1 cellular context compared by ENCODE assay signal in genomic region chr10:93600861-93601773, GRCh38.
TF ChIP-seq lines count a peak whose summit lies in the region.

TSS of gene RBP4 (minus strand) at chr10:93601235. CDS start at chr10:93601028, 207 bp downstream.

TF ChIP-seq in HepG2, 621 proteins besides CTCF, POLR2A, EP300 and RAD21 (continued from another document and continues in another):
- peak; percentile 35; the same call in 1 of the 2 replicates for TF ChIP-seq ZNF724P (CRISPR knock-in tag; IDR thresholded peaks at IDR 0.05; ENCODE audit: borderline replicate concordance)
- TF ChIP-seq CBX2 (IDR thresholded peaks at IDR 0.05; ENCODE audit: low read depth, low read length), result no peak
- TF ChIP-seq CBX2 (CRISPR knock-in tag; IDR thresholded peaks at IDR 0.05; ENCODE audit: low read depth), result 0 out of 2 replicates have a peak, but pooled peaks have one; percentile 31
- TF ChIP-seq AGO1 (IDR thresholded peaks at IDR 0.05; ENCODE audit: low read depth, low read length, poor library complexity, severe bottlenecking), result peak; percentile 14
- TF ChIP-seq SAFB2 (CRISPR knock-in tag; IDR thresholded peaks at IDR 0.05; ENCODE audit: borderline replicate concordance, low read depth), result no peak
- no peak for TF ChIP-seq RORA (CRISPR knock-in tag; IDR thresholded peaks at IDR 0.05)
- TF ChIP-seq TAF15 (IDR thresholded peaks at IDR 0.05; ENCODE audit: low read depth, low read length, poor library complexity, severe bottlenecking), result no peak
- no peak for TF ChIP-seq ZSCAN29 (CRISPR knock-in tag; conservative IDR thresholded peaks at IDR 0.05)
- TF ChIP-seq ZGPAT (CRISPR knock-in tag; IDR thresholded peaks at IDR 0.05), result peak; percentile 87; the same call in 1 of the 2 replicates
- TF ChIP-seq, protein P1, sequence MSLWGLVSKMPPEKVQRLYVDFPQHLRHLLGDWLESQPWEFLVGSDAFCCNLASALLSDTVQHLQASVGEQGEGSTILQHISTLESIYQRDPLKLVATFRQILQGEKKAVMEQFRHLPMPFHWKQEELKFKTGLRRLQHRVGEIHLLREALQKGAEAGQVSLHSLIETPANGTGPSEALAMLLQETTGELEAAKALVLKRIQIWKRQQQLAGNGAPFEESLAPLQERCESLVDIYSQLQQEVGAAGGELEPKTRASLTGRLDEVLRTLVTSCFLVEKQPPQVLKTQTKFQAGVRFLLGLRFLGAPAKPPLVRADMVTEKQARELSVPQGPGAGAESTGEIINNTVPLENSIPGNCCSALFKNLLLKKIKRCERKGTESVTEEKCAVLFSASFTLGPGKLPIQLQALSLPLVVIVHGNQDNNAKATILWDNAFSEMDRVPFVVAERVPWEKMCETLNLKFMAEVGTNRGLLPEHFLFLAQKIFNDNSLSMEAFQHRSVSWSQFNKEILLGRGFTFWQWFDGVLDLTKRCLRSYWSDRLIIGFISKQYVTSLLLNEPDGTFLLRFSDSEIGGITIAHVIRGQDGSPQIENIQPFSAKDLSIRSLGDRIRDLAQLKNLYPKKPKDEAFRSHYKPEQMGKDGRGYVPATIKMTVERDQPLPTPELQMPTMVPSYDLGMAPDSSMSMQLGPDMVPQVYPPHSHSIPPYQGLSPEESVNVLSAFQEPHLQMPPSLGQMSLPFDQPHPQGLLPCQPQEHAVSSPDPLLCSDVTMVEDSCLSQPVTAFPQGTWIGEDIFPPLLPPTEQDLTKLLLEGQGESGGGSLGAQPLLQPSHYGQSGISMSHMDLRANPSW (CRISPR knock-in tag; IDR thresholded peaks at IDR 0.05; ENCODE audit: borderline replicate concordance), result 0 out of 2 replicates have a peak, but pooled peaks have one; percentile 41
- TF ChIP-seq CEBPG (CRISPR knock-in tag; IDR thresholded peaks at IDR 0.05), result peak; percentile 90
- TF ChIP-seq HOXD1 (CRISPR knock-in tag; IDR thresholded peaks at IDR 0.05), result peak; percentile 78; the same call in 1 of the 2 replicates
- TF ChIP-seq ZNF672 (CRISPR knock-in tag; IDR thresholded peaks at IDR 0.05), result no peak
- TF ChIP-seq, protein P2, sequence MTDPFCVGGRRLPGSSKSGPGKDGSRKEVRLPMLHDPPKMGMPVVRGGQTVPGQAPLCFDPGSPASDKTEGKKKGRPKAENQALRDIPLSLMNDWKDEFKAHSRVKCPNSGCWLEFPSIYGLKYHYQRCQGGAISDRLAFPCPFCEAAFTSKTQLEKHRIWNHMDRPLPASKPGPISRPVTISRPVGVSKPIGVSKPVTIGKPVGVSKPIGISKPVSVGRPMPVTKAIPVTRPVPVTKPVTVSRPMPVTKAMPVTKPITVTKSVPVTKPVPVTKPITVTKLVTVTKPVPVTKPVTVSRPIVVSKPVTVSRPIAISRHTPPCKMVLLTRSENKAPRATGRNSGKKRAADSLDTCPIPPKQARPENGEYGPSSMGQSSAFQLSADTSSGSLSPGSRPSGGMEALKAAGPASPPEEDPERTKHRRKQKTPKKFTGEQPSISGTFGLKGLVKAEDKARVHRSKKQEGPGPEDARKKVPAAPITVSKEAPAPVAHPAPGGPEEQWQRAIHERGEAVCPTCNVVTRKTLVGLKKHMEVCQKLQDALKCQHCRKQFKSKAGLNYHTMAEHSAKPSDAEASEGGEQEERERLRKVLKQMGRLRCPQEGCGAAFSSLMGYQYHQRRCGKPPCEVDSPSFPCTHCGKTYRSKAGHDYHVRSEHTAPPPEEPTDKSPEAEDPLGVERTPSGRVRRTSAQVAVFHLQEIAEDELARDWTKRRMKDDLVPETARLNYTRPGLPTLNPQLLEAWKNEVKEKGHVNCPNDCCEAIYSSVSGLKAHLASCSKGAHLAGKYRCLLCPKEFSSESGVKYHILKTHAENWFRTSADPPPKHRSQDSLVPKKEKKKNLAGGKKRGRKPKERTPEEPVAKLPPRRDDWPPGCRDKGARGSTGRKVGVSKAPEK (CRISPR knock-in tag; IDR thresholded peaks at IDR 0.05; ENCODE audit: borderline replicate concordance), result no peak
- TF ChIP-seq, protein P3, sequence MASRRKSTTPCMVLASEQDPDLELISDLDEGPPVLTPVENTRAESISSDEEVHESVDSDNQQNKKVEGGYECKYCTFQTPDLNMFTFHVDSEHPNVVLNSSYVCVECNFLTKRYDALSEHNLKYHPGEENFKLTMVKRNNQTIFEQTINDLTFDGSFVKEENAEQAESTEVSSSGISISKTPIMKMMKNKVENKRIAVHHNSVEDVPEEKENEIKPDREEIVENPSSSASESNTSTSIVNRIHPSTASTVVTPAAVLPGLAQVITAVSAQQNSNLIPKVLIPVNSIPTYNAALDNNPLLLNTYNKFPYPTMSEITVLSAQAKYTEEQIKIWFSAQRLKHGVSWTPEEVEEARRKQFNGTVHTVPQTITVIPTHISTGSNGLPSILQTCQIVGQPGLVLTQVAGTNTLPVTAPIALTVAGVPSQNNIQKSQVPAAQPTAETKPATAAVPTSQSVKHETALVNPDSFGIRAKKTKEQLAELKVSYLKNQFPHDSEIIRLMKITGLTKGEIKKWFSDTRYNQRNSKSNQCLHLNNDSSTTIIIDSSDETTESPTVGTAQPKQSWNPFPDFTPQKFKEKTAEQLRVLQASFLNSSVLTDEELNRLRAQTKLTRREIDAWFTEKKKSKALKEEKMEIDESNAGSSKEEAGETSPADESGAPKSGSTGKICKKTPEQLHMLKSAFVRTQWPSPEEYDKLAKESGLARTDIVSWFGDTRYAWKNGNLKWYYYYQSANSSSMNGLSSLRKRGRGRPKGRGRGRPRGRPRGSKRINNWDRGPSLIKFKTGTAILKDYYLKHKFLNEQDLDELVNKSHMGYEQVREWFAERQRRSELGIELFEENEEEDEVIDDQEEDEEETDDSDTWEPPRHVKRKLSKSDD (CRISPR knock-in tag; IDR thresholded peaks at IDR 0.05; ENCODE audit: low read depth), result peak; percentile 89; the same call in 1 of the 2 replicates
- TF ChIP-seq CHCHD3 (CRISPR knock-in tag; IDR thresholded peaks at IDR 0.05), result no peak
- TF ChIP-seq ZNF577 (CRISPR knock-in tag; IDR thresholded peaks at IDR 0.05; ENCODE audit: borderline replicate concordance, low read depth), result no peak
- no peak for TF ChIP-seq ZNF432 (CRISPR knock-in tag; IDR thresholded peaks at IDR 0.05; ENCODE audit: borderline replicate concordance)
- 0 out of 2 replicates have a peak, but pooled peaks have one; percentile 14 for TF ChIP-seq GATAD1 (CRISPR knock-in tag; IDR thresholded peaks at IDR 0.05)
- TF ChIP-seq CC2D1A (CRISPR knock-in tag; IDR thresholded peaks at IDR 0.05), result no peak
- TF ChIP-seq, protein P4, sequence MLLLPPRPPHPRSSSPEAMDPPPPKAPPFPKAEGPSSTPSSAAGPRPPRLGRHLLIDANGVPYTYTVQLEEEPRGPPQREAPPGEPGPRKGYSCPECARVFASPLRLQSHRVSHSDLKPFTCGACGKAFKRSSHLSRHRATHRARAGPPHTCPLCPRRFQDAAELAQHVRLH (CRISPR knock-in tag; IDR thresholded peaks at IDR 0.05; ENCODE audit: borderline replicate concordance, low read depth), result no peak
- peak; percentile 65 for TF ChIP-seq EED (CRISPR knock-in tag; IDR thresholded peaks at IDR 0.05)
- TF ChIP-seq ZNF230 (CRISPR knock-in tag; IDR thresholded peaks at IDR 0.05), result no peak
- TF ChIP-seq ZNF619 (CRISPR knock-in tag; IDR thresholded peaks at IDR 0.05), result 0 out of 2 replicates have a peak, but pooled peaks have one; percentile 36
- no peak for TF ChIP-seq ZNF629 (CRISPR knock-in tag; conservative IDR thresholded peaks at IDR 0.05)
- no peak for TF ChIP-seq IKZF4 (CRISPR knock-in tag; IDR thresholded peaks at IDR 0.05; ENCODE audit: borderline replicate concordance, low read depth, not compliant biosample characterization)
- 0 out of 2 replicates have a peak, but pooled peaks have one; percentile 35 for TF ChIP-seq ZNF136 (CRISPR knock-in tag; IDR thresholded peaks at IDR 0.05; ENCODE audit: low read depth)
- TF ChIP-seq RBFOX2 (IDR thresholded peaks at IDR 0.05; ENCODE audit: low read depth, low read length), result peak; percentile 98
- TF ChIP-seq ZNF333 (CRISPR knock-in tag; IDR thresholded peaks at IDR 0.05; ENCODE audit: borderline replicate concordance), result peak; percentile 81; the same call in 1 of the 2 replicates
- TF ChIP-seq PLSCR1 (CRISPR knock-in tag; IDR thresholded peaks at IDR 0.05; ENCODE audit: borderline replicate concordance), result no peak
- peak; percentile 28; the same call in 1 of the 2 replicates for TF ChIP-seq ELF1 (CRISPR knock-in tag; IDR thresholded peaks at IDR 0.05)
- 0 out of 2 replicates have a peak, but pooled peaks have one; percentile 49 for TF ChIP-seq ZNF598 (CRISPR knock-in tag; IDR thresholded peaks at IDR 0.05; ENCODE audit: borderline replicate concordance)
- peak; percentile 71; the same call in 1 of the 2 replicates for TF ChIP-seq ZNF160 (CRISPR knock-in tag; IDR thresholded peaks at IDR 0.05)
- no peak for TF ChIP-seq TOE1 (CRISPR knock-in tag; IDR thresholded peaks at IDR 0.05)
- TF ChIP-seq ZNF740 (CRISPR knock-in tag; IDR thresholded peaks at IDR 0.05), result no peak
- TF ChIP-seq TEAD3 (CRISPR knock-in tag; optimal IDR thresholded peaks at IDR 0.05; ENCODE audit: borderline replicate concordance), result peak; percentile 44
- TF ChIP-seq ZKSCAN5 (CRISPR knock-in tag; IDR thresholded peaks at IDR 0.05), result no peak
- peak; percentile 72 for TF ChIP-seq ARHGAP35 (CRISPR knock-in tag; IDR thresholded peaks at IDR 0.05; ENCODE audit: borderline replicate concordance)
- TF ChIP-seq, protein P5, sequence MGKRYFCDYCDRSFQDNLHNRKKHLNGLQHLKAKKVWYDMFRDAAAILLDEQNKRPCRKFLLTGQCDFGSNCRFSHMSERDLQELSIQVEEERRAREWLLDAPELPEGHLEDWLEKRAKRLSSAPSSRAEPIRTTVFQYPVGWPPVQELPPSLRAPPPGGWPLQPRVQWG (CRISPR knock-in tag; IDR thresholded peaks at IDR 0.05; ENCODE audit: borderline replicate concordance, low read depth), result no peak; the same call in 1 of the 2 replicates
- TF ChIP-seq, protein P6, sequence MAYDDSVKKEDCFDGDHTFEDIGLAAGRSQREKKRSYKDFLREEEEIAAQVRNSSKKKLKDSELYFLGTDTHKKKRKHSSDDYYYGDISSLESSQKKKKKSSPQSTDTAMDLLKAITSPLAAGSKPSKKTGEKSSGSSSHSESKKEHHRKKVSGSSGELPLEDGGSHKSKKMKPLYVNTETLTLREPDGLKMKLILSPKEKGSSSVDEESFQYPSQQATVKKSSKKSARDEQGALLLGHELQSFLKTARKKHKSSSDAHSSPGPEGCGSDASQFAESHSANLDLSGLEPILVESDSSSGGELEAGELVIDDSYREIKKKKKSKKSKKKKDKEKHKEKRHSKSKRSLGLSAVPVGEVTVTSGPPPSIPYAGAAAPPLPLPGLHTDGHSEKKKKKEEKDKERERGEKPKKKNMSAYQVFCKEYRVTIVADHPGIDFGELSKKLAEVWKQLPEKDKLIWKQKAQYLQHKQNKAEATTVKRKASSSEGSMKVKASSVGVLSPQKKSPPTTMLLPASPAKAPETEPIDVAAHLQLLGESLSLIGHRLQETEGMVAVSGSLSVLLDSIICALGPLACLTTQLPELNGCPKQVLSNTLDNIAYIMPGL (CRISPR knock-in tag; IDR thresholded peaks at IDR 0.05; ENCODE audit: borderline replicate concordance in 1 of 2, low read depth in 1 of 2), result peak in 1 of 2 experiments; percentile 81; a peak in 3 of 4 replicates
- TF ChIP-seq AKAP8 (CRISPR knock-in tag; IDR thresholded peaks at IDR 0.05), result peak; percentile 71; the same call in 1 of the 2 replicates
- TF ChIP-seq FOXM1 (CRISPR knock-in tag; IDR thresholded peaks at IDR 0.05), result no peak; the same call in 1 of the 2 replicates
- peak; percentile 96 for TF ChIP-seq MAZ (IDR thresholded peaks at IDR 0.05; ENCODE audit: borderline replicate concordance, low read depth, low read length)
- TF ChIP-seq MAZ (CRISPR knock-in tag; IDR thresholded peaks at IDR 0.05; ENCODE audit: low read depth), result peak; percentile 94
- TF ChIP-seq ATF6 (CRISPR knock-in tag; conservative IDR thresholded peaks at IDR 0.05), result no peak
- TF ChIP-seq, protein P7, sequence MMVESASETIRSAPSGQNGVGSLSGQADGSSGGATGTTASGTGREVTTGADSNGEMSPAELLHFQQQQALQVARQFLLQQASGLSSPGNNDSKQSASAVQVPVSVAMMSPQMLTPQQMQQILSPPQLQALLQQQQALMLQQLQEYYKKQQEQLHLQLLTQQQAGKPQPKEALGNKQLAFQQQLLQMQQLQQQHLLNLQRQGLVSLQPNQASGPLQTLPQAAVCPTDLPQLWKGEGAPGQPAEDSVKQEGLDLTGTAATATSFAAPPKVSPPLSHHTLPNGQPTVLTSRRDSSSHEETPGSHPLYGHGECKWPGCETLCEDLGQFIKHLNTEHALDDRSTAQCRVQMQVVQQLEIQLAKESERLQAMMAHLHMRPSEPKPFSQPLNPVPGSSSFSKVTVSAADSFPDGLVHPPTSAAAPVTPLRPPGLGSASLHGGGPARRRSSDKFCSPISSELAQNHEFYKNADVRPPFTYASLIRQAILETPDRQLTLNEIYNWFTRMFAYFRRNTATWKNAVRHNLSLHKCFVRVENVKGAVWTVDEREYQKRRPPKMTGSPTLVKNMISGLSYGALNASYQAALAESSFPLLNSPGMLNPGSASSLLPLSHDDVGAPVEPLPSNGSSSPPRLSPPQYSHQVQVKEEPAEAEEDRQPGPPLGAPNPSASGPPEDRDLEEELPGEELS (CRISPR knock-in tag; IDR thresholded peaks at IDR 0.05), result peak; percentile 69
